In the genomic region with DNA sequence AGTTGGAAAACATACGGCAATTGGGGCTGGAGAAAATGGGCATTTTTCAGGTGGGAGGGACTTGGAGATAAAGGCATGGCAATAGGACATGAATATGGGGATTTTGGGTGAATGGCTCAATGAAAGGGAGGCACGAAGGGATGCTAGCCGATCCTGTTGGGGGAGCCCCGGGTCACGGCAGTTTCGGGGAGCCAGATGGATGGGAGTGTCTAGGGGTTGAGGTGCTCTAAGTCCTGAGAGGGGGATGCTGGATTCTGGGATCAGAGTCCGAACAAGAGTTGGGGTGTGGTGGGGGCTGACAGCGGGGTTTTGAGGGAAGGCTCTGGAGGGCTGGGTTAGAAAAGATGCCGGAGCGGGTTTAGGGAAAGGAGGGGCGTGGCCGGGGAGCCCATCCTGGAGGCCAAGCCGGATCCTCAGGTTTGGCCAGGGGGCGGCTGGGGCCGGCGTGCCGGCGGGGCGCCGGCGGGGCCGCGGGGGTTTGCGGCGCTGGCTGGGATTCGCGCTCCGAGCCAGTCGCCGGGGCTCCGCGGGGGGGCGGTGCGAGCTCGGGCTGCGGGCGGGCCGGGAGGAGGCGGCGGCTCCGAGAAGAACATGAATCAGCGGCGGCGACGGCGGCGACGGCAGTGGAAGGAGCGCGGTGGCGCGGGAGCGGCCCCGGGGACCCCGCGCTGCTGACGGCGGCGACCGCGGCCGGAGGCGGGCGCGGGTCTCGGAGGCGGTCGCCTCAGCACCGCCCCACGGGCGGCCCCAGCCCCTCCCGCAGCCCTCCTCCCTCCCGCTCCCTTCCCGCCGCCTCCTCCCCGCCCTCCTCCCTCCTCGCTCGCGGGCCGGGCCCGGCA, we compare ENCODE assay signal across 8 cellular contexts. TPM values are rescaled to one million over a fixed set of nuclear protein-coding genes. Genes with fewer than 3 reads are reported as not detected.
A peak's percentile ranks its signal among the peaks of the same experiment; 100 is the strongest.
DNase-seq lines count a peak whose midpoint lies in the region; ATAC-seq and TF ChIP-seq lines count a peak whose summit lies in the region.

A gene (plus strand): TSS at position 813 of the 839 bp plus-strand sequence. CDS start 46 bp downstream, outside the sequence.

- peaks cover 10% of the 10 kb centered on the region for H3K4me1 ChIP-seq in mucosa of descending colon (ENCODE audit: low read depth)

- ATAC-seq in mucosa of descending colon, result peak; percentile 81

- intact Hi-C loops in mucosa of descending colon (cut with DNase I, micrococcal nuclease), result loop anchor here in 1 of 2 donors (5.0 kb wide), 1 partner anchor 254 kb away; no protein-coding TSS in a partner anchor

- no peaks in the 10 kb centered on the region for H3K9me3 ChIP-seq in mucosa of descending colon

- DNase-seq in NCI-H1436 (lab: John Stamatoyannopoulos, UW) (peak; percentile 53), NCI-H1436 treated with DMSO at 0.1 percent for 48 hours (lab: John Stamatoyannopoulos, UW) (no peak), NCI-H510A (lab: John Stamatoyannopoulos, UW) (peak; percentile 25), activated T-cell treated with anti-CD3 and anti-CD28 coated beads for 1 hour (ENCODE audit: low read depth) (peak; percentile 62), epidermal melanocyte (ENCODE audit: insufficient read length, low spot score) (peak; percentile 66), mucosa of descending colon (peak; percentile 60 to 77 (median 61)), kidney glomerular epithelial cell (lab: John Stamatoyannopoulos, UW) (no peak)
- DNase-seq in stimulated activated CD8-positive, alpha-beta memory T cell treated with anti-CD3 and anti-CD28 coated beads, Interleukin-2, amount 100 ng/mL, for 1 hour (ENCODE audit: low read depth in 2 of 2), result peak; percentile 29 to 56

- H3K36me3 ChIP-seq in mucosa of descending colon (ENCODE audit: low read depth), result no peaks in the 10 kb centered on the region

- H3K4me3 ChIP-seq in mucosa of descending colon, result peak within 1 kb of the TSS; percentile 22

- TF ChIP-seq CTCF in mucosa of descending colon (IDR thresholded peaks at IDR 0.05), result no peak

RNA-seq across cellular contexts. Expression of the gene that starts here (rescaled TPM):
- 1 to 10 TPM; 1.9 to 8.5 (median 2.3) TPM for total RNA-seq in mucosa of descending colon

Comparison
In these comparisons a context has a peak if more than half of its experiments do, and no peak if none do; other contexts are left out.
1. DNase-seq: peak in NCI-H1436 (single experiment), NCI-H510A (single experiment), activated T-cell treated with anti-CD3 and anti-CD28 coated beads for 1 hour (single experiment), epidermal melanocyte (single experiment), mucosa of descending colon (3 of 3) and stimulated activated CD8-positive, alpha-beta memory T cell treated with anti-CD3 and anti-CD28 coated beads, Interleukin-2, amount 100 ng/mL, for 1 hour (2 of 2); none in NCI-H1436 treated with DMSO at 0.1 percent for 48 hours (single experiment) and kidney glomerular epithelial cell (single experiment).